In the genomic region with DNA sequence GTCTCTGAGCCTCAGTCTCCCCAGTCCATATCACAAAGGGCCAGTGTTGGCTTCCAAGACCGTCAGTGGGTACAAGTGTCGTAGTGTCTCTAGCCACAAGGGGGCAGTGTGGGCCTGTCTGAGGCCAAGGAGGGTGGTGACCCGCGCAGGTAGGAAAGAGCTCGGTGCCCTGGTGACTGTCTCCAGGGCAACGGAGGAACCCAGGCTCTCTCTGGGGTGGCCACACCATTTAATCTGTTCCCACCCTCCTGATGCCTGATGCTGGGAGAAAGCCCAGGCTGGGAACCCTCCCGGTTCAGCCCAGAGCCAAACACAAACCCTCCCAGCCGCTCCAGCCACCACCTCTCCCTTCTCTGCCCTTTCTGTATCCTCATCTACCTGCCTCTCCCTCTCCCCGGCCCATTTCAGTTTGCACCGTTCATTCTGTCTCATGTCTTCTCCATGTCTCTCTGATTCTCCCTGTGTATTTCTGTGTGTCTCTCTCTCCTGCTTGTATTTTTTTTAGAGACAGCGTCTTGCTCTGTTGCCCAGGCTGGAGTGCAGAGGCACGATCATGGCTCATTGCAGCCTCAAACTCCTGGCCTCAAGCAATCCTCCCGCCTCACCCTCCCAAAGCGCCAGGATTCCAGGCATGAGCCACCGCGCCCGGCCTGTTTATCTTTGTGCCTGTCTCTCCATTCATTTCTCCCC, we compare ENCODE assay signal across 8 cellular contexts. TPM values are rescaled to one million over a fixed set of nuclear protein-coding genes. Genes with fewer than 3 reads are reported as not detected.
DNase-seq lines count a peak whose midpoint lies in the region; ATAC-seq and TF ChIP-seq lines count a peak whose summit lies in the region.

No MANE protein-coding gene starts in this region.

- peak; percentile 88 for DNase-seq in BE2C
- peak; percentile 31 for DNase-seq in HCEC 1CT
- DNase-seq in NCI-H460 (ENCODE audit: extremely low read depth, low read depth): peak; percentile 46
- peak; percentile 84 to 91 for DNase-seq in activated CD4-positive, alpha-beta T cell treated with anti-CD3 and anti-CD28 coated beads for 4 hours
- DNase-seq in cerebellum (ENCODE audit: low spot score): peak; percentile 92
- DNase-seq in left lung: peak; percentile 75 to 92
- DNase-seq in stimulated activated CD4-positive, alpha-beta T cell treated with anti-CD3 and anti-CD28 coated beads, TNF-alpha, amount 100 ng/mL, for 24 hours (ENCODE audit: low read depth in 3 of 3): peak; percentile 74 to 82 (median 79)

- ATAC-seq in left lung (peak; percentile 99), GM19397 (IDR thresholded peaks at IDR 0.05; ENCODE audit: unreplicated experiment) (no peak)

- TF ChIP-seq CTCF in BE2C (IDR thresholded peaks at IDR 0.05; ENCODE audit: low read depth, low read length) (peak; percentile 90), left lung (IDR thresholded peaks at IDR 0.05) (peak; percentile 83 to 89)

- H3K27me3 ChIP-seq in BE2C: no peaks in the 10 kb centered on the region
- H3K27me3 ChIP-seq in left lung: peaks cover under 1 to 89% of the 10 kb centered on the region in 2 donors

- H3K36me3 ChIP-seq in BE2C: no peaks in the 10 kb centered on the region
- no peaks in the 10 kb centered on the region for H3K36me3 ChIP-seq in left lung

- H3K4me3 ChIP-seq in BE2C (ENCODE audit: low read depth, low read length) (no peak overlapping the region), left lung (no peak overlapping the region)

- H3K9me3 ChIP-seq in BE2C (no peaks in the 10 kb centered on the region), left lung (no peaks in the 10 kb centered on the region)

- intact Hi-C loops in left lung (cut with DNase I): loop anchor here (5.0 to 10.0 kb wide), 2 partner anchors 265 to 268 kb away; no protein-coding TSS in a partner anchor

- H3K27ac ChIP-seq in left lung: no peak overlapping the region

- H3K4me1 ChIP-seq in BE2C (no peaks in the 10 kb centered on the region), left lung (peaks cover 0 to 3% of the 10 kb centered on the region in 2 donors)

RNA-seq across cellular contexts. Expression of a gene that starts 17.5 kb away (rescaled TPM):
- polyA plus RNA-seq in BE2C (2012; ENCODE audit: insufficient read depth, insufficient read length, low read depth): 67.1 TPM
- 5.3 and 7.0 TPM in 2 replicates for total RNA-seq in NCI-H460 (2014; rRNA removed; shearing (Covaris generic))
- polyA plus RNA-seq in NCI-H460 (2014; cell fraction: nucleus; rRNA removed): 4.3 and 4.9 TPM in 2 replicates
- 36.2 TPM for total RNA-seq in cerebellum
- total RNA-seq in left lung: 10 to 100 TPM in 1 of 2 donors, 1 to 10 TPM in 1; 6.7 to 11.8 TPM

RNA-seq across cellular contexts. Expression of a gene that starts 34.8 kb away (rescaled TPM):
- polyA plus RNA-seq in BE2C (2012; ENCODE audit: insufficient read depth, insufficient read length, low read depth): 1.8 TPM
- total RNA-seq in NCI-H460 (2014; rRNA removed; shearing (Covaris generic)): not detected in 2 replicates
- not detected in 2 replicates for polyA plus RNA-seq in NCI-H460 (2014; cell fraction: nucleus; rRNA removed)
- 26.5 TPM for total RNA-seq in cerebellum
- under 1 TPM in 1 of 2 donors, not detected in 1; 0.06 TPM for total RNA-seq in left lung

RNA-seq across cellular contexts. Expression of a gene that starts 47.2 kb away (rescaled TPM):
- polyA plus RNA-seq in BE2C (2012; ENCODE audit: insufficient read depth, insufficient read length, low read depth): 27.9 TPM
- 4.0 and 4.1 TPM in 2 replicates for total RNA-seq in NCI-H460 (2014; rRNA removed; shearing (Covaris generic))
- polyA plus RNA-seq in NCI-H460 (2014; cell fraction: nucleus; rRNA removed): 5.1 and 7.5 TPM in 2 replicates
- total RNA-seq in cerebellum: 5.9 TPM
- total RNA-seq in left lung: 10 to 100 TPM; 12.0 to 12.3 TPM

Comparison
In these comparisons a context has a peak if more than half of its experiments do, and no peak if none do; other contexts are left out.
1. DNase-seq: peak in every context shown above with its lines; median percentile 92 in cerebellum; 88 in BE2C; 88 in activated CD4-positive, alpha-beta T cell treated with anti-CD3 and anti-CD28 coated beads for 4 hours; 84 in left lung; 79 in stimulated activated CD4-positive, alpha-beta T cell treated with anti-CD3 and anti-CD28 coated beads, TNF-alpha, amount 100 ng/mL, for 24 hours; 46 in NCI-H460; 31 in HCEC 1CT.
2. RNA of a gene that starts 34.8 kb away (total RNA-seq): 26.5 TPM in cerebellum (single experiment); 0.06 TPM in left lung and not detected in NCI-H460; every median in the first group is over 10 times any median in the second.